In genomic region chr16:2142942-2143868, GRCh38 we compare ENCODE assay signal across 19 cellular contexts. TPM values are rescaled to one million over a fixed set of nuclear protein-coding genes. Genes with fewer than 3 reads are reported as not detected.
DNase-seq lines count a peak whose midpoint lies in the region; ATAC-seq, FAIRE-seq and TF ChIP-seq lines count a peak whose summit lies in the region.
"Had no signal": no experiment of that assay in that cellular context is flagged by ENCODE, and none has a peak within 500 bp of the region (broad histone marks: within the 10 kb centered on the region; RNA-seq: fewer than 3 reads in every experiment).

No MANE protein-coding gene starts in this region.

- H3K36me3 ChIP-seq in endodermal cell (ENCODE audit: control insufficient read depth, insufficient read depth, low read length) (no peaks in the 10 kb centered on the region), spleen (no peaks in the 10 kb centered on the region)
- H3K36me3 ChIP-seq: prostate gland had no signal

- TF ChIP-seq CTCF in endodermal cell (conservative IDR thresholded peaks at IDR 0.05), result no peak
- no peak for TF ChIP-seq CTCF in spleen (IDR thresholded peaks at IDR 0.05 in 8 of 11, conservative IDR thresholded peaks at IDR 0.05 in 3 of 11)
- TF ChIP-seq CTCF in natural killer cell (IDR thresholded peaks at IDR 0.05), result no peak

- H3K9me3 ChIP-seq in endodermal cell (ENCODE audit: control insufficient read depth, low read length) (no peaks in the 10 kb centered on the region), spleen (no peaks in the 10 kb centered on the region)
- H3K9me3 ChIP-seq: mucosa of descending colon, prostate gland had no signal

- H3K27ac Mint-ChIP-seq in endodermal cell (no peak overlapping the region), natural killer cell (no peak overlapping the region)
- H3K27ac Mint-ChIP-seq: activated T-helper 1 cell treated with anti-CD3 and anti-CD28 coated beads, Interleukin-12 subunit alpha, Interleukin-12 subunit beta, Interleukin-2, Interleukin-4 antibody, amounts not matched to agents 30 ng/mL and 10 ng/mL and 1 ng/mL, durations not matched to agents 14 hours and 24 hours and 36 hours; B cell had no signal

- no peaks in the 10 kb centered on the region for H3K27me3 ChIP-seq in endodermal cell (ENCODE audit: control insufficient read depth, insufficient read depth, low read length, poor library complexity, severe bottlenecking)
- peaks cover 0 to 6% (median 0%) of the 10 kb centered on the region in 7 donors for H3K27me3 ChIP-seq in spleen (replicated peaks in 1 of 7)

- H3K9me3 Mint-ChIP-seq in endodermal cell (no peaks in the 10 kb centered on the region), natural killer cell (no peaks in the 10 kb centered on the region)
- H3K9me3 Mint-ChIP-seq: activated T-helper 1 cell treated with anti-CD3 and anti-CD28 coated beads, Interleukin-12 subunit alpha, Interleukin-12 subunit beta, Interleukin-2, Interleukin-4 antibody, amounts not matched to agents 30 ng/mL and 10 ng/mL and 1 ng/mL, durations not matched to agents 14 hours and 24 hours and 36 hours had no signal

- FAIRE-seq in RCC 7860 (lab: Jason Lieb, UNC), result no peak
- FAIRE-seq: urothelium cell line had no signal

- H3K36me3 Mint-ChIP-seq in endodermal cell (ENCODE audit: low read depth) (no peaks in the 10 kb centered on the region), natural killer cell (no peaks in the 10 kb centered on the region)

- H3K4me3 Mint-ChIP-seq in endodermal cell, result no peak overlapping the region
- no peak overlapping the region for H3K4me3 Mint-ChIP-seq in natural killer cell
- H3K4me3 Mint-ChIP-seq: activated T-helper 1 cell treated with anti-CD3 and anti-CD28 coated beads, Interleukin-12 subunit alpha, Interleukin-12 subunit beta, Interleukin-2, Interleukin-4 antibody, amounts not matched to agents 30 ng/mL and 10 ng/mL and 1 ng/mL, durations not matched to agents 14 hours and 24 hours and 36 hours; B cell had no signal

- peaks cover 28% of the 10 kb centered on the region for H3K27me3 Mint-ChIP-seq in endodermal cell (ENCODE audit: insufficient read depth)
- peaks cover 0 to 3% of the 10 kb centered on the region in 2 donors for H3K27me3 Mint-ChIP-seq in natural killer cell (ENCODE audit: low read depth in 2 of 2)
- H3K27me3 Mint-ChIP-seq: B cell had no signal

- H3K9ac ChIP-seq in endodermal cell (ENCODE audit: extremely low read depth, low read length, poor library complexity, severe bottlenecking), result no peak overlapping the region
- H3K9ac ChIP-seq: GM23248 had no signal

- WGBS in endodermal cell (ENCODE audit: insufficient coverage in 1 of 2, insufficient read length in 1 of 2), 2 experiments, result 89 to 93% methylated on average over 23 to 31 of the region's 31 CpGs
- 75 to 86% (median 77%) methylated on average over 25 to 31 of the region's 31 CpGs for WGBS in spleen, 5 donors

- H3K27ac ChIP-seq in endodermal cell (ENCODE audit: low read depth, low read length), result no peak overlapping the region
- no peak overlapping the region for H3K27ac ChIP-seq in spleen
- H3K27ac ChIP-seq: GM23248, prostate gland had no signal

- no peak for ATAC-seq in natural killer cell
- no peak for ATAC-seq in SK-N-SH treated with all-trans-retinoic acid at 6 μM for 48 hours
- ATAC-seq: mucosa of descending colon had no signal

- H3K4me1 Mint-ChIP-seq in endodermal cell, result peaks cover 1% of the 10 kb centered on the region
- H3K4me1 Mint-ChIP-seq in natural killer cell, result peaks cover 6 to 8% of the 10 kb centered on the region in 2 donors

- intact Hi-C loops in spleen (cut with DNase I; ENCODE audit: low total_unique reads), result no loop called here
- intact Hi-C loops in natural killer cell (cut with micrococcal nuclease), result no loop called here

- no peak for TF ChIP-seq POLR2A in spleen (IDR thresholded peaks at IDR 0.05)

- DNase-seq in activated CD4-positive, alpha-beta T cell treated with anti-CD3 and anti-CD28 coated beads for 48 hours, result peak; percentile 38
- no peak for DNase-seq in activated CD4-positive, alpha-beta T cell treated with anti-CD3 and anti-CD28 coated beads for 4 hours
- DNase-seq in RCC 7860 (ENCODE audit: low spot score) (peak; percentile 7), endodermal cell (peak; percentile 47), spleen (peak; percentile 70), HUDEP-2 (lab: John Stamatoyannopoulos, UW; ENCODE audit: unreplicated experiment in 76 of 76) (no peak), natural killer cell (no peak)
- DNase-seq: activated CD4-positive, CD25-positive, alpha-beta regulatory T cell treated with anti-CD3 and anti-CD28 coated beads, Interleukin-2, amount 50 U/mL, for 72 hours; effector CD4-positive, alpha-beta T cell; GM23248; Kasumi-1; NCI-H1930; T-helper 1 cell had no signal

- H3K4me1 ChIP-seq in endodermal cell (ENCODE audit: control insufficient read depth, insufficient read depth, low read length), result no peaks in the 10 kb centered on the region
- peaks cover 10 to 24% (median 21%) of the 10 kb centered on the region in 6 donors for H3K4me1 ChIP-seq in spleen

- H3K4me3 ChIP-seq in endodermal cell (ENCODE audit: low read length) (no peak overlapping the region), spleen (no peak overlapping the region)
- H3K4me3 ChIP-seq: GM23248, mucosa of descending colon, prostate gland had no signal

TF ChIP-seq in SK-N-SH treated with all-trans-retinoic acid at 6 μM for 48 hours, 23 proteins besides CTCF, POLR2A, EP300 and RAD21:
- TF ChIP-seq ZNF8 (CRISPR knock-in tag; IDR thresholded peaks at IDR 0.05), result no peak
- no peak for TF ChIP-seq ZFP30 (CRISPR knock-in tag; IDR thresholded peaks at IDR 0.05)
- no peak for TF ChIP-seq POU6F1 (CRISPR knock-in tag; IDR thresholded peaks at IDR 0.05; ENCODE audit: borderline replicate concordance, low read depth)
- TF ChIP-seq ZNF565 (CRISPR knock-in tag; conservative IDR thresholded peaks at IDR 0.05; ENCODE audit: low read depth), result no peak
- TF ChIP-seq RARB (CRISPR knock-in tag; IDR thresholded peaks at IDR 0.05), result no peak
- no peak for TF ChIP-seq TCF4 (CRISPR knock-in tag; IDR thresholded peaks at IDR 0.05; ENCODE audit: borderline replicate concordance)
- no peak for TF ChIP-seq ZC3H10 (CRISPR knock-in tag; IDR thresholded peaks at IDR 0.05)

RNA-seq across cellular contexts. Expression of gene RAB26, which starts 5.2 kb away (rescaled TPM):
- 1 to 10 TPM; 3.2 to 4.9 TPM for total RNA-seq in endodermal cell
- 5.8 TPM for polyA plus RNA-seq in endodermal cell (2013, experiment 1 of 2)
- polyA plus RNA-seq in endodermal cell (2013, experiment 2 of 2), result 4.6 TPM
- total RNA-seq in spleen, result 1 to 10 TPM in 4 of 7 donors, under 1 TPM in 2, not detected in 1; 0.26 to 7.9 (median 1.2) TPM
- polyA plus RNA-seq in spleen, result 1 to 10 TPM in 2 of 3 donors, under 1 TPM in 1; 0.91 to 1.5 (median 1.4) TPM
- total RNA-seq in natural killer cell, result under 1 TPM in 2 of 3 donors, not detected in 1; 0.27 to 0.28 TPM
- total RNA-seq: GM23248 had no signal

RNA-seq across cellular contexts. Expression of gene PKD1, which starts 7.5 kb away (rescaled TPM):
- total RNA-seq in endodermal cell (100 to 1,000 TPM; 104 to 110 TPM), spleen (100 to 1,000 TPM in 2 of 7 donors, 10 to 100 TPM in 5; 64.0 to 124 (median 95.3) TPM), natural killer cell (100 to 1,000 TPM in 1 of 3 donors, 10 to 100 TPM in 2; 87.0 to 105 (median 99.1) TPM)
- 71.3 TPM for polyA plus RNA-seq in endodermal cell (2013, experiment 1 of 2)
- 71.3 TPM for polyA plus RNA-seq in endodermal cell (2013, experiment 2 of 2)
- polyA plus RNA-seq in spleen, result 10 to 100 TPM; 14.0 to 60.9 (median 18.5) TPM

RNA-seq across cellular contexts. Expression of gene TRAF7, which starts 12.4 kb away (rescaled TPM):
- total RNA-seq in endodermal cell (100 to 1,000 TPM; 108 to 110 TPM), spleen (10 to 100 TPM; 41.5 to 63.9 (median 50.9) TPM), natural killer cell (10 to 100 TPM; 29.3 to 39.1 (median 37.3) TPM)
- 54.6 TPM for polyA plus RNA-seq in endodermal cell (2013, experiment 1 of 2)
- polyA plus RNA-seq in endodermal cell (2013, experiment 2 of 2), result 52.1 TPM
- 10 to 100 TPM; 22.0 to 37.6 (median 23.3) TPM for polyA plus RNA-seq in spleen

RNA-seq across cellular contexts. Expression of gene CASKIN1, which starts 53.2 kb away (rescaled TPM):
- total RNA-seq in endodermal cell (1 to 10 TPM; 8.2 to 9.7 TPM), spleen (not detected), natural killer cell (not detected)
- 11.9 TPM for polyA plus RNA-seq in endodermal cell (2013, experiment 1 of 2)
- polyA plus RNA-seq in endodermal cell (2013, experiment 2 of 2), result 9.7 TPM
- polyA plus RNA-seq in spleen, result under 1 TPM; 0.24 to 0.32 (median 0.30) TPM
- total RNA-seq: B cell, GM23248 had no signal
- polyA plus RNA-seq: GM23248 had no signal

Comparison
In these comparisons a context has a peak if more than half of its experiments do, and no peak if none do; other contexts are left out.
1. DNase-seq: peak in activated CD4-positive, alpha-beta T cell treated with anti-CD3 and anti-CD28 coated beads for 48 hours (single experiment), RCC 7860 (single experiment), endodermal cell (single experiment) and spleen (single experiment); none in activated CD4-positive, alpha-beta T cell treated with anti-CD3 and anti-CD28 coated beads for 4 hours (0 of 2), HUDEP-2 (0 of 76) and natural killer cell (single experiment).